Comparison of ENCODE assay signal across 15 cellular contexts in genomic region chr1:113805256-113805531, GRCh38. TPM values are rescaled to one million over a fixed set of nuclear protein-coding genes. Genes with fewer than 3 reads are reported as not detected.
A peak's percentile ranks its signal among the peaks of the same experiment; 100 is the strongest.
DNase-seq lines count a peak whose midpoint lies in the region; ATAC-seq, FAIRE-seq and TF ChIP-seq lines count a peak whose summit lies in the region.
"Had no signal": no experiment of that assay in that cellular context is flagged by ENCODE, and none has a peak within 500 bp of the region (broad histone marks: within the 10 kb centered on the region; RNA-seq: fewer than 3 reads in every experiment).

No MANE protein-coding gene starts in this region.

- H3K4me1 ChIP-seq in astrocyte (ENCODE audit: insufficient read depth, low read length) = peaks cover 12% of the 10 kb centered on the region

- no peak overlapping the region for H3K9ac ChIP-seq in astrocyte (ENCODE audit: low read length)

- peaks cover 35% of the 10 kb centered on the region for H4K20me1 ChIP-seq in astrocyte (ENCODE audit: insufficient read depth, low read length)

- no peak for FAIRE-seq in astrocyte (lab: Jason Lieb, UNC)

- H3K36me3 Mint-ChIP-seq in astrocyte (ENCODE audit: low read depth, unreplicated experiment) (no peaks in the 10 kb centered on the region), mesothelial cell of epicardium (peaks cover 27% of the 10 kb centered on the region)

- no peaks in the 10 kb centered on the region for H3K27me3 Mint-ChIP-seq in stimulated activated naive CD8-positive, alpha-beta T cell treated with anti-CD3 and anti-CD28 coated beads, Interleukin-15, amount 100 ng/mL, for 72 hours
- no peaks in the 10 kb centered on the region for H3K27me3 Mint-ChIP-seq in astrocyte (ENCODE audit: low read depth, unreplicated experiment)
- no peaks in the 10 kb centered on the region for H3K27me3 Mint-ChIP-seq in mesothelial cell of epicardium (ENCODE audit: low read depth)

- H3K27ac ChIP-seq in astrocyte (ENCODE audit: low read depth, low read length) = peak overlapping the region; percentile 20

- no peak for TF ChIP-seq CTCF in astrocyte (IDR thresholded peaks at IDR 0.05; ENCODE audit: insufficient read depth, low read depth, low read length)
- TF ChIP-seq CTCF in mesothelial cell of epicardium (IDR thresholded peaks at IDR 0.05; ENCODE audit: unreplicated experiment) = no peak

- H3K9me3 ChIP-seq in astrocyte (ENCODE audit: insufficient read depth, low read depth, low read length) = no peaks in the 10 kb centered on the region

- no peak for ATAC-seq in stimulated activated naive CD8-positive, alpha-beta T cell treated with anti-CD3 and anti-CD28 coated beads, Interleukin-15, amount 100 ng/mL, for 72 hours
- ATAC-seq in stimulated activated naive CD8-positive, alpha-beta T cell treated with anti-CD3 and anti-CD28 coated beads, Interleukin-15, Interleukin-2, amounts not matched to agents 100 U/mL and 50 U/mL, for 24 hours = no peak
- ATAC-seq in HG02938 (IDR thresholded peaks at IDR 0.05; ENCODE audit: unreplicated experiment) = no peak
- no peak for ATAC-seq in GM18498 (IDR thresholded peaks at IDR 0.05; ENCODE audit: unreplicated experiment)

- H3K9me3 Mint-ChIP-seq in stimulated activated naive CD8-positive, alpha-beta T cell treated with anti-CD3 and anti-CD28 coated beads, Interleukin-15, amount 100 ng/mL, for 72 hours = no peaks in the 10 kb centered on the region
- no peaks in the 10 kb centered on the region for H3K9me3 Mint-ChIP-seq in astrocyte (ENCODE audit: unreplicated experiment)
- peaks cover 13% of the 10 kb centered on the region for H3K9me3 Mint-ChIP-seq in mesothelial cell of epicardium
- H3K9me3 Mint-ChIP-seq: immature natural killer cell had no signal

- no peak overlapping the region for H3K4me2 ChIP-seq in astrocyte (ENCODE audit: low read length)

- DNase-seq in stimulated activated naive CD8-positive, alpha-beta T cell treated with anti-CD3 and anti-CD28 coated beads, Interleukin-15, amount 100 ng/mL, for 72 hours = no peak
- no peak for DNase-seq in stimulated activated naive CD8-positive, alpha-beta T cell treated with anti-CD3 and anti-CD28 coated beads, Interleukin-15, Interleukin-2, amounts not matched to agents 100 U/mL and 50 U/mL, for 24 hours
- no peak for DNase-seq in astrocyte (ENCODE audit: low read depth)
- no peak for DNase-seq in mesothelial cell of epicardium (ENCODE audit: low spot score in 2 of 2, unreplicated experiment in 2 of 2)
- DNase-seq in mesenteric fat pad (ENCODE audit: low spot score) = no peak
- DNase-seq: activated CD4-positive, alpha-beta T cell treated with anti-CD3 and anti-CD28 coated beads for 48 hours; head of caudate nucleus; immature natural killer cell; Karpas-422; NCI-H1105; NCI-H2081; NCI-H446; RPMI8226 had no signal

- no peaks in the 10 kb centered on the region for H3K36me3 ChIP-seq in astrocyte (ENCODE audit: insufficient read depth, low read length)

- no peak overlapping the region for H3K4me3 ChIP-seq in astrocyte (ENCODE audit: insufficient read depth, low read depth, low read length)

- peaks cover 99% of the 10 kb centered on the region for H3K79me2 ChIP-seq in astrocyte (ENCODE audit: insufficient read depth, low read length)

- no peak overlapping the region for H2AFZ ChIP-seq in astrocyte (ENCODE audit: low read depth, low read length)

- H3K4me3 Mint-ChIP-seq in stimulated activated naive CD8-positive, alpha-beta T cell treated with anti-CD3 and anti-CD28 coated beads, Interleukin-15, amount 100 ng/mL, for 72 hours = peak overlapping the region; percentile 17 to 46
- H3K4me3 Mint-ChIP-seq in astrocyte (ENCODE audit: unreplicated experiment) (no peak overlapping the region), mesothelial cell of epicardium (no peak overlapping the region)
- H3K4me3 Mint-ChIP-seq: immature natural killer cell had no signal

- H3K4me1 Mint-ChIP-seq in stimulated activated naive CD8-positive, alpha-beta T cell treated with anti-CD3 and anti-CD28 coated beads, Interleukin-15, amount 100 ng/mL, for 72 hours = peaks cover 93% of the 10 kb centered on the region
- H3K4me1 Mint-ChIP-seq in astrocyte (ENCODE audit: low read depth, unreplicated experiment) (peaks cover 27% of the 10 kb centered on the region), mesothelial cell of epicardium (peaks cover 30% of the 10 kb centered on the region)

- H3K27ac Mint-ChIP-seq in stimulated activated naive CD8-positive, alpha-beta T cell treated with anti-CD3 and anti-CD28 coated beads, Interleukin-15, amount 100 ng/mL, for 72 hours = no peak overlapping the region
- H3K27ac Mint-ChIP-seq in astrocyte (ENCODE audit: unreplicated experiment) (peak overlapping the region; percentile 41), mesothelial cell of epicardium (peak overlapping the region; percentile 34)

- H3K27me3 ChIP-seq in astrocyte (ENCODE audit: insufficient read depth, low read length) = no peaks in the 10 kb centered on the region

RNA-seq across cellular contexts. Expression of gene RSBN1, which starts 7.1 kb away (rescaled TPM):
- 10.6 and 10.8 TPM in 2 replicates for total RNA-seq in astrocyte
- total RNA-seq in mesothelial cell of epicardium = 23.7 to 27.7 TPM (median 24.7 TPM) in 3 replicates
- 14.5 TPM for total RNA-seq in mesenteric fat pad

RNA-seq across cellular contexts. Expression of gene PHTF1, which starts 45.9 kb away (rescaled TPM):
- total RNA-seq in astrocyte (31.5 and 36.4 TPM in 2 replicates), mesothelial cell of epicardium (22.9 to 26.7 TPM (median 24.2 TPM) in 3 replicates), mesenteric fat pad (14.7 TPM)

Comparison
In these comparisons a context has a peak if more than half of its experiments do, and no peak if none do; other contexts are left out.
1. H3K27ac Mint-ChIP-seq: peak in astrocyte (single experiment) and mesothelial cell of epicardium (single experiment); none in stimulated activated naive CD8-positive, alpha-beta T cell treated with anti-CD3 and anti-CD28 coated beads, Interleukin-15, amount 100 ng/mL, for 72 hours (0 of 2).
2. H3K4me3 Mint-ChIP-seq: peak in stimulated activated naive CD8-positive, alpha-beta T cell treated with anti-CD3 and anti-CD28 coated beads, Interleukin-15, amount 100 ng/mL, for 72 hours (2 of 2); none in astrocyte (single experiment) and mesothelial cell of epicardium (single experiment).